ENCODE assay signal across 30 cellular contexts in genomic region chr4:15171725-15172124, GRCh38.
"Had no signal": no experiment of that assay in that cellular context is flagged by ENCODE, and none has a peak within 500 bp of the region (broad histone marks: within the 10 kb centered on the region; RNA-seq: fewer than 3 reads in every experiment).

No MANE protein-coding gene starts in this region.

- FAIRE-seq: pancreas, urothelium cell line had no signal

- H3K4me1 ChIP-seq: pancreas, prostate gland, right atrium auricular region, spleen, stomach, thyroid gland, tibial nerve, upper lobe of left lung, vagina had no signal

- H3K4me1 Mint-ChIP-seq: naive thymus-derived CD4-positive, alpha-beta T cell; natural killer cell; nephron; neural crest cell; stimulated activated effector memory CD8-positive, alpha-beta T cell treated with anti-CD3 and anti-CD28 coated beads, Interleukin-12 subunit alpha, Interleukin-12 subunit beta, amount 100 ng/mL, for 72 hours; stimulated activated naive B cell treated with anti-CD40 and anti-IgM and Interleukin-4, amounts not matched to agents 10 μg/mL and 1 μg/mL and 100 μg/mL, for 72 hours had no signal

- H3K27me3 ChIP-seq: neutrophil, right atrium auricular region, stomach, thyroid gland, tibial nerve, upper lobe of left lung, vagina had no signal

- H3K9me3 Mint-ChIP-seq: natural killer cell; stimulated activated effector memory CD8-positive, alpha-beta T cell treated with anti-CD3 and anti-CD28 coated beads, Interleukin-12 subunit alpha, Interleukin-12 subunit beta, amount 100 ng/mL, for 72 hours had no signal

- H3K9me3 ChIP-seq: neutrophil, pancreas, prostate gland, thyroid gland had no signal

- ATAC-seq: naive thymus-derived CD4-positive, alpha-beta T cell; natural killer cell; pancreas; sciatic nerve; stimulated activated effector memory CD8-positive, alpha-beta T cell treated with anti-CD3 and anti-CD28 coated beads, Interleukin-12 subunit alpha, Interleukin-12 subunit beta, amount 100 ng/mL, for 72 hours; stimulated activated naive B cell treated with anti-CD40 and anti-IgM and Interleukin-4, amounts not matched to agents 10 μg/mL and 1 μg/mL and 100 μg/mL, for 72 hours had no signal

- H3K27ac ChIP-seq: neutrophil, pancreas, prostate gland, right atrium auricular region, skin epidermis, spleen, stomach, thoracic aorta, thyroid gland, tibial nerve, upper lobe of left lung, vagina had no signal

- H3K4me3 ChIP-seq: pancreas, prostate gland, right atrium auricular region, skin epidermis, smooth muscle cell, spleen, stomach, thoracic aorta, thyroid gland, tibial nerve, upper lobe of left lung, vagina had no signal

- H3K27ac Mint-ChIP-seq: naive thymus-derived CD4-positive, alpha-beta T cell; natural killer cell; nephron; stimulated activated effector memory CD8-positive, alpha-beta T cell treated with anti-CD3 and anti-CD28 coated beads, Interleukin-12 subunit alpha, Interleukin-12 subunit beta, amount 100 ng/mL, for 72 hours; stimulated activated naive B cell treated with anti-CD40 and anti-IgM and Interleukin-4, amounts not matched to agents 10 μg/mL and 1 μg/mL and 100 μg/mL, for 72 hours; stimulated activated naive CD8-positive, alpha-beta T cell treated with anti-CD3 and anti-CD28 coated beads, Interleukin-15, Interleukin-2, amounts not matched to agents 100 ng/mL and 50 ng/mL, for 24 hours had no signal

- H3K36me3 Mint-ChIP-seq: natural killer cell; stimulated activated effector memory CD8-positive, alpha-beta T cell treated with anti-CD3 and anti-CD28 coated beads, Interleukin-12 subunit alpha, Interleukin-12 subunit beta, amount 100 ng/mL, for 72 hours had no signal

- H3K36me3 ChIP-seq: neutrophil, pancreas, prostate gland, right atrium auricular region, spleen, stomach, thoracic aorta, thyroid gland, tibial nerve, upper lobe of left lung, vagina had no signal

- DNase-seq: naive thymus-derived CD4-positive, alpha-beta T cell; natural killer cell; nucleus accumbens; pancreas; retina; spleen; stimulated activated CD4-positive, alpha-beta T cell treated with anti-CD3 and anti-CD28 coated beads, Interleukin-12 subunit alpha, Interleukin-12 subunit beta, amount 100 ng/mL, for 4 hours; stimulated activated CD4-positive, alpha-beta T cell treated with anti-CD3 and anti-CD28 coated beads, Interleukin-2, amount 100 ng/mL, for 24 hours; stimulated activated CD4-positive, alpha-beta T cell treated with anti-CD3 and anti-CD28 coated beads, Interleukin-2, amount 100 ng/mL, for 48 hours; stimulated activated CD4-positive, alpha-beta T cell treated with anti-CD3 and anti-CD28 coated beads, Interleukin-4, amount 100 ng/mL, for 24 hours; stimulated activated naive B cell treated with anti-CD40 and anti-IgM and Interleukin-4, amounts not matched to agents 10 μg/mL and 1 μg/mL and 100 μg/mL, for 72 hours; stimulated activated naive CD4-positive, alpha-beta T cell treated with Interleukin-2 at 50 U/mL for 16 hours; stomach; thyroid gland; trophoblast cell; upper lobe of left lung had no signal

- H3K4me3 Mint-ChIP-seq: naive thymus-derived CD4-positive, alpha-beta T cell; natural killer cell; nephron; neural crest cell; stimulated activated effector memory CD8-positive, alpha-beta T cell treated with anti-CD3 and anti-CD28 coated beads, Interleukin-12 subunit alpha, Interleukin-12 subunit beta, amount 100 ng/mL, for 72 hours; stimulated activated naive B cell treated with anti-CD40 and anti-IgM and Interleukin-4, amounts not matched to agents 10 μg/mL and 1 μg/mL and 100 μg/mL, for 72 hours; stimulated activated naive CD8-positive, alpha-beta T cell treated with anti-CD3 and anti-CD28 coated beads, Interleukin-15, Interleukin-2, amounts not matched to agents 100 ng/mL and 50 ng/mL, for 24 hours had no signal

- H3K4me2 ChIP-seq: smooth muscle cell had no signal
